In the genomic region with DNA sequence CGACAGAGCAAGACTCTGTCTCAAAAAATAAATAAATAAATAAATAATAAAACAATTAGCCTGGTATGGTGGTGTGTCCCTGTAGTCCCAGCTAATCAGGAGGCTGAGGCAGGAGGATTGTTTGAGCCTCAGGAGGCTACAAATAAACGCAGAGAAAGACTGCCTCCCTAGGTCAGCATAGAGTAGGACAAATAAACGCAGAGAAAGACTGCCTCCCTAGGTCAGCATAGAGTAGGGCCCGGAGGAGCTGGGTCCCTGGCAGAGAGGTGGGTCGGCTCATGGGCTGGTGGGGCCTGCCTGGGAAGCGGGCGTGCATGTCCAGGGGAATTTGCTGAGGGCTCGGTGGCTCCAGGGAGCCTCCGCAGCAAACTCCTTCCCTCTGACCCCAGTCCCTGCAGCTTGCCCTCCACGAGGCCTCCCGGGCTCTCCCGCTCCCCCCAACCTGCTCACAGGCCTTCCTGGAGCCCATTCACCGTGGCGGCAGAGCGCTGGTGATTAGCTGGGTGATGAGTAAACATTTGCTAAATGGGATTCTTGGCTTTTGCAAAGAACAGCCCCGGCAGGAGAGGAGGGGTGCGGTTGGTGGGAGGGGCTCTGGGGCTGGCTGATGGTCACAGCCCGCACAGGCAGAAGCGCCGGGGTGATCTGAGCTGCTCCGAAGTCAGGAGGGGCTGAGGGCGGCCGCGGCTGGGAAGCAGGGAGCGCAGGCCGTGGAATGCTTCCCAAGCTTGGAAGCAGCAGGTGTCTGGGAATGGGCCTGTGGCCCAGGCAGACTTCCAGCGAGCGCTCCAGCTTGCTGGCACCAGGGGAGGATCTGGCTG, we compare ENCODE assay signal across 10 cellular contexts.
DNase-seq lines count a peak whose midpoint lies in the region; ATAC-seq and TF ChIP-seq lines count a peak whose summit lies in the region.
"Had no signal": no experiment of that assay in that cellular context is flagged by ENCODE, and none has a peak within 500 bp of the region (broad histone marks: within the 10 kb centered on the region; RNA-seq: fewer than 3 reads in every experiment).

No MANE protein-coding gene starts in this region.

- 46 to 49% methylated on average over 4 to 12 of the region's 28 CpGs for WGBS in gastroesophageal sphincter (ENCODE audit: low coverage in 1 of 2), 2 donors

- peak; percentile 76 for DNase-seq in GM23338 (ENCODE audit: low spot score)
- DNase-seq in NCI-H748 treated with DMSO at 0.1 percent for 48 hours (lab: John Stamatoyannopoulos, UW), result peak; percentile 83
- no peak for DNase-seq in omental fat pad (ENCODE audit: low spot score)
- no peak for DNase-seq in immature natural killer cell
- DNase-seq in RPMI8226, result no peak
- DNase-seq in GM10266 (ENCODE audit: extremely low spot score), result no peak
- no peak for DNase-seq in CD4-positive, alpha-beta memory T cell

- H3K27me3 Mint-ChIP-seq in GM23338 (ENCODE audit: insufficient read depth, low read depth, poor library complexity) (peaks cover 15% of the 10 kb centered on the region), immature natural killer cell (ENCODE audit: low read depth in 3 of 3) (peaks cover 4 to 5% (median 4%) of the 10 kb centered on the region in 3 donors)
- H3K27me3 Mint-ChIP-seq in CD4-positive, alpha-beta memory T cell, result peaks cover 0 to 4% of the 10 kb centered on the region in 2 donors

- TF ChIP-seq EP300 in gastroesophageal sphincter (IDR thresholded peaks at IDR 0.05), result no peak

- H3K9me3 Mint-ChIP-seq in GM23338 (no peaks in the 10 kb centered on the region), immature natural killer cell (no peaks in the 10 kb centered on the region)
- no peaks in the 10 kb centered on the region for H3K9me3 Mint-ChIP-seq in CD4-positive, alpha-beta memory T cell
- H3K9me3 Mint-ChIP-seq: central memory CD8-positive, alpha-beta T cell had no signal

- CTCF ChIA-PET in CD4-positive, alpha-beta memory T cell (lab: Charles Lee; ENCODE audit: partially characterized antibody), result no interaction called here

- H3K4me1 Mint-ChIP-seq in GM23338, result 0 out of 3 replicates have a peak, but pooled peaks cover 4% of the 10 kb centered on the region
- no peaks in the 10 kb centered on the region for H3K4me1 Mint-ChIP-seq in immature natural killer cell
- no peaks in the 10 kb centered on the region for H3K4me1 Mint-ChIP-seq in CD4-positive, alpha-beta memory T cell
- H3K4me1 Mint-ChIP-seq: central memory CD8-positive, alpha-beta T cell had no signal

- intact Hi-C loops in CD4-positive, alpha-beta memory T cell (cut with micrococcal nuclease), result no loop called here

- no peaks in the 10 kb centered on the region for H3K9me2 ChIP-seq in GM23338 (ENCODE audit: insufficient read depth)

- H3K27ac Mint-ChIP-seq in GM23338, result no peak overlapping the region
- no peak overlapping the region for H3K27ac Mint-ChIP-seq in immature natural killer cell
- no peak overlapping the region for H3K27ac Mint-ChIP-seq in CD4-positive, alpha-beta memory T cell

- H3K4me2 ChIP-seq in GM23338, result peak overlapping the region; percentile 65
- H3K4me2 ChIP-seq: KMS-11 had no signal

- no peaks in the 10 kb centered on the region for H3K79me2 ChIP-seq in GM23338 (replicated peaks; ENCODE audit: insufficient read depth)

- TF ChIP-seq CTCF in GM23338 (conservative IDR thresholded peaks at IDR 0.05; ENCODE audit: low read depth in 2 of 2), result peak; percentile 18 to 26; a peak in 2 of 4 replicates
- no peak for TF ChIP-seq CTCF in gastroesophageal sphincter (IDR thresholded peaks at IDR 0.05)
- TF ChIP-seq CTCF in omental fat pad (IDR thresholded peaks at IDR 0.05), result no peak
- TF ChIP-seq CTCF in GM10266 (IDR thresholded peaks at IDR 0.05; ENCODE audit: control insufficient read depth, insufficient read depth, low read depth, missing control alignments), result no peak

- H3K36me3 Mint-ChIP-seq in GM23338 (ENCODE audit: low read depth) (no peaks in the 10 kb centered on the region), immature natural killer cell (no peaks in the 10 kb centered on the region)
- H3K36me3 Mint-ChIP-seq in CD4-positive, alpha-beta memory T cell, result no peaks in the 10 kb centered on the region

- POLR2A ChIA-PET in CD4-positive, alpha-beta memory T cell (lab: Charles Lee; ENCODE audit: partially characterized antibody), result no interaction called here

- H3K4me3 ChIP-seq in GM23338 (peak overlapping the region; percentile 45; the same call in 1 of the 2 replicates), gastroesophageal sphincter (peak overlapping the region in 1 of 2 donors; percentile 15)
- H3K4me3 ChIP-seq in CD4-positive, alpha-beta memory T cell (ENCODE audit: low read length in 2 of 2), result no peak overlapping the region

- H3K27ac ChIP-seq in GM23338 (ENCODE audit: low read depth) (no peak overlapping the region), gastroesophageal sphincter (peak overlapping the region in 3 of 4 donors; percentile 28 to 60 (median 45))
- no peak overlapping the region for H3K27ac ChIP-seq in CD4-positive, alpha-beta memory T cell (ENCODE audit: low read depth, low read length)
- H3K27ac ChIP-seq: KMS-11 had no signal

- no peaks in the 10 kb centered on the region for H3F3A ChIP-seq in GM23338 (replicated peaks; ENCODE audit: low read depth)

- H3K4me1 ChIP-seq in GM23338 (ENCODE audit: insufficient read depth) (no peaks in the 10 kb centered on the region), gastroesophageal sphincter (peaks cover 0 to 13% (median 8%) of the 10 kb centered on the region in 3 donors)
- no peaks in the 10 kb centered on the region for H3K4me1 ChIP-seq in CD4-positive, alpha-beta memory T cell (ENCODE audit: insufficient read depth, low read length)

- no peak for TF ChIP-seq POLR2A in gastroesophageal sphincter (IDR thresholded peaks at IDR 0.05)

- ATAC-seq in GM23338 (peak; percentile 89), gastroesophageal sphincter (peak; percentile 69), omental fat pad (ENCODE audit: low FRiP score) (peak; percentile 81)

- H4K20me1 ChIP-seq in GM23338 (replicated peaks; ENCODE audit: insufficient read depth), result no peaks in the 10 kb centered on the region

- H3K4me3 Mint-ChIP-seq in GM23338 (peak overlapping the region; percentile 37; the same call in 2 of the 3 replicates), immature natural killer cell (no peak overlapping the region)
- H3K4me3 Mint-ChIP-seq in CD4-positive, alpha-beta memory T cell, result no peak overlapping the region
- H3K4me3 Mint-ChIP-seq: central memory CD8-positive, alpha-beta T cell had no signal

- H3K27me3 ChIP-seq in GM23338 (ENCODE audit: insufficient read depth), result no peaks in the 10 kb centered on the region
- no peaks in the 10 kb centered on the region for H3K27me3 ChIP-seq in gastroesophageal sphincter
- no peaks in the 10 kb centered on the region for H3K27me3 ChIP-seq in CD4-positive, alpha-beta memory T cell (ENCODE audit: insufficient read depth, low read length)

- no peaks in the 10 kb centered on the region for H3K9me3 ChIP-seq in gastroesophageal sphincter
- no peaks in the 10 kb centered on the region for H3K9me3 ChIP-seq in CD4-positive, alpha-beta memory T cell (ENCODE audit: control insufficient read depth in 1 of 2, low read length in 2 of 2)

- peak overlapping the region; percentile 80 for H2AFZ ChIP-seq in GM23338

- H3K36me3 ChIP-seq in GM23338 (ENCODE audit: insufficient read depth) (no peaks in the 10 kb centered on the region), gastroesophageal sphincter (no peaks in the 10 kb centered on the region)
- H3K36me3 ChIP-seq in CD4-positive, alpha-beta memory T cell (ENCODE audit: insufficient read depth, low read length), result no peaks in the 10 kb centered on the region

TF ChIP-seq in GM23338, 12 proteins besides CTCF, POLR2A, EP300 and RAD21:
- TF ChIP-seq POLR2AphosphoS5 (IDR thresholded peaks at IDR 0.05; ENCODE audit: low read depth), result no peak
- no peak for TF ChIP-seq JUNB (IDR thresholded peaks at IDR 0.05; ENCODE audit: unreplicated experiment)
- no peak for TF ChIP-seq CREB1 (CRISPR knock-in tag; IDR thresholded peaks at IDR 0.05; ENCODE audit: low read depth)

Comparison
In these comparisons a context has a peak if more than half of its experiments do, and no peak if none do; other contexts are left out.
1. DNase-seq: peak in GM23338 (single experiment) and NCI-H748 treated with DMSO at 0.1 percent for 48 hours (single experiment); none in omental fat pad (single experiment), immature natural killer cell (0 of 3), RPMI8226 (single experiment), GM10266 (single experiment) and CD4-positive, alpha-beta memory T cell (0 of 5).
2. H3K27ac ChIP-seq: peak in gastroesophageal sphincter (3 of 4); none in GM23338 (single experiment) and CD4-positive, alpha-beta memory T cell (single experiment).
3. CTCF ChIP-seq: peak in GM23338 (2 of 2); none in gastroesophageal sphincter (0 of 4), omental fat pad (0 of 3) and GM10266 (single experiment).
4. Peak in every context shown above with its lines, with median percentiles within 50 percentile points of each other: ATAC-seq.